ENCODE assay signal across 11 cellular contexts in genomic region chr7:116653204-116653603, GRCh38. TPM values are rescaled to one million over a fixed set of nuclear protein-coding genes. Genes with fewer than 3 reads are reported as not detected.
A peak's percentile ranks its signal among the peaks of the same experiment; 100 is the strongest.
DNase-seq lines count a peak whose midpoint lies in the region; ATAC-seq and FAIRE-seq lines count a peak whose summit lies in the region.
"Had no signal": no experiment of that assay in that cellular context is flagged by ENCODE, and none has a peak within 500 bp of the region (broad histone marks: within the 10 kb centered on the region; RNA-seq: fewer than 3 reads in every experiment).

No MANE protein-coding gene starts in this region.

- no peak overlapping the region for H3K4me3 Mint-ChIP-seq in activated T-cell treated with anti-CD3 and anti-CD28 coated beads, Interleukin-2, amount 50 U/mL, for 72 hours
- no peak overlapping the region for H3K4me3 Mint-ChIP-seq in activated T-cell treated with anti-CD3 and anti-CD28 coated beads, Interleukin-2, amount 50 U/mL, for 24 hours
- H3K4me3 Mint-ChIP-seq: naive thymus-derived CD4-positive, alpha-beta T cell; T-helper 1 cell treated with Interleukin-12 subunit alpha and Interleukin-12 subunit beta and Interleukin-4 antibody, amounts not matched to agents 30 μg/mL and 1 μg/mL, for 36 hours had no signal

- H3K36me3 Mint-ChIP-seq in activated T-cell treated with anti-CD3 and anti-CD28 coated beads, Interleukin-2, amount 50 U/mL, for 72 hours (ENCODE audit: insufficient read depth in 2 of 2) = no peaks in the 10 kb centered on the region
- H3K36me3 Mint-ChIP-seq in activated T-cell treated with anti-CD3 and anti-CD28 coated beads, Interleukin-2, amount 50 U/mL, for 24 hours (ENCODE audit: low read depth) = no peaks in the 10 kb centered on the region
- H3K36me3 Mint-ChIP-seq: naive thymus-derived CD4-positive, alpha-beta T cell had no signal

- ATAC-seq in activated T-cell treated with anti-CD3 and anti-CD28 coated beads, Interleukin-2, amount 50 U/mL, for 72 hours (replicated peaks in 1 of 2) = peak; percentile 90 to 91
- ATAC-seq in left cardiac atrium = peak; percentile 41 to 97
- ATAC-seq: naive thymus-derived CD4-positive, alpha-beta T cell had no signal

- H3K27ac ChIP-seq in SJCRH30 = peak overlapping the region; percentile 61

- H3K4me3 ChIP-seq in SJCRH30 = no peak overlapping the region

- H3K9me3 ChIP-seq in SJCRH30 (replicated peaks) = no peaks in the 10 kb centered on the region

- H3K36me3 ChIP-seq in SJCRH30 = no peaks in the 10 kb centered on the region

- DNase-seq in activated T-cell treated with anti-CD3 and anti-CD28 coated beads, Interleukin-2, amount 50 U/mL, for 72 hours = peak; percentile 17 to 27
- DNase-seq in activated T-cell treated with anti-CD3 and anti-CD28 coated beads, Interleukin-2, amount 50 U/mL, for 24 hours = no peak
- DNase-seq in SJCRH30 = peak; percentile 61 to 76
- no peak for DNase-seq in left cardiac atrium
- DNase-seq in urothelium cell line (ENCODE audit: low spot score) = peak; percentile 74
- DNase-seq in HK-2 (ENCODE audit: unreplicated experiment) = no peak
- no peak for DNase-seq in hippocampal formation (lab: John Stamatoyannopoulos, UW)
- DNase-seq in NCI-H1417 treated with DMSO at 0.1 percent for 48 hours (lab: John Stamatoyannopoulos, UW) = no peak
- DNase-seq: naive thymus-derived CD4-positive, alpha-beta T cell; NCI-H1694 treated with DMSO at 0.1 percent for 48 hours had no signal

- peaks cover 30% of the 10 kb centered on the region for H3K4me1 ChIP-seq in SJCRH30

- no peaks in the 10 kb centered on the region for H3K27me3 ChIP-seq in SJCRH30

- H3K9me3 Mint-ChIP-seq in activated T-cell treated with anti-CD3 and anti-CD28 coated beads, Interleukin-2, amount 50 U/mL, for 72 hours = no peaks in the 10 kb centered on the region
- H3K9me3 Mint-ChIP-seq in activated T-cell treated with anti-CD3 and anti-CD28 coated beads, Interleukin-2, amount 50 U/mL, for 24 hours = no peaks in the 10 kb centered on the region
- H3K9me3 Mint-ChIP-seq: T-helper 1 cell treated with Interleukin-12 subunit alpha and Interleukin-12 subunit beta and Interleukin-4 antibody, amounts not matched to agents 30 μg/mL and 1 μg/mL, for 36 hours had no signal

- FAIRE-seq in urothelium cell line (lab: Jason Lieb, UNC) = no peak

- H3K27ac Mint-ChIP-seq in activated T-cell treated with anti-CD3 and anti-CD28 coated beads, Interleukin-2, amount 50 U/mL, for 72 hours = no peak overlapping the region
- no peak overlapping the region for H3K27ac Mint-ChIP-seq in activated T-cell treated with anti-CD3 and anti-CD28 coated beads, Interleukin-2, amount 50 U/mL, for 24 hours
- H3K27ac Mint-ChIP-seq: naive thymus-derived CD4-positive, alpha-beta T cell; T-helper 1 cell treated with Interleukin-12 subunit alpha and Interleukin-12 subunit beta and Interleukin-4 antibody, amounts not matched to agents 30 μg/mL and 1 μg/mL, for 36 hours had no signal

- H3K27me3 Mint-ChIP-seq in activated T-cell treated with anti-CD3 and anti-CD28 coated beads, Interleukin-2, amount 50 U/mL, for 72 hours (ENCODE audit: low read depth) = peaks cover 39% of the 10 kb centered on the region
- peaks cover 17% of the 10 kb centered on the region for H3K27me3 Mint-ChIP-seq in activated T-cell treated with anti-CD3 and anti-CD28 coated beads, Interleukin-2, amount 50 U/mL, for 24 hours

- peaks cover 11% of the 10 kb centered on the region for H3K4me1 Mint-ChIP-seq in activated T-cell treated with anti-CD3 and anti-CD28 coated beads, Interleukin-2, amount 50 U/mL, for 72 hours (ENCODE audit: low read depth)
- peaks cover 2% of the 10 kb centered on the region for H3K4me1 Mint-ChIP-seq in activated T-cell treated with anti-CD3 and anti-CD28 coated beads, Interleukin-2, amount 50 U/mL, for 24 hours (ENCODE audit: low read depth)
- H3K4me1 Mint-ChIP-seq: naive thymus-derived CD4-positive, alpha-beta T cell had no signal

- intact Hi-C loops in left cardiac atrium (cut with DNase I) = no loop called here

RNA-seq across cellular contexts. Expression of gene MET, which starts 18.8 kb away (rescaled TPM):
- total RNA-seq in activated T-cell treated with anti-CD3 and anti-CD28 coated beads, Interleukin-2, amount 50 U/mL, for 72 hours = 1 to 10 TPM; 2.4 TPM
- 121 and 129 TPM in 2 replicates for total RNA-seq in SJCRH30 (2014; rRNA removed; shearing (Covaris generic))
- total RNA-seq in left cardiac atrium = 10 to 100 TPM; 15.7 to 16.7 TPM

Comparison
In these comparisons a context has a peak if more than half of its experiments do, and no peak if none do; other contexts are left out.
1. DNase-seq: peak in activated T-cell treated with anti-CD3 and anti-CD28 coated beads, Interleukin-2, amount 50 U/mL, for 72 hours (2 of 2), SJCRH30 (2 of 2) and urothelium cell line (single experiment); none in activated T-cell treated with anti-CD3 and anti-CD28 coated beads, Interleukin-2, amount 50 U/mL, for 24 hours (single experiment), left cardiac atrium (single experiment), HK-2 (single experiment), hippocampal formation (0 of 2) and NCI-H1417 treated with DMSO at 0.1 percent for 48 hours (single experiment).
2. RNA of gene MET, which starts 18.8 kb away (total RNA-seq): 121 to 129 TPM in SJCRH30 and 15.7 to 16.7 TPM in left cardiac atrium; 2.4 TPM in activated T-cell treated with anti-CD3 and anti-CD28 coated beads, Interleukin-2, amount 50 U/mL, for 72 hours; every median in the first group is over 4 times any median in the second.